Comparison of ENCODE assay signal across 9 cellular contexts in genomic region chr4:166501941-166502382, GRCh38.
DNase-seq lines count a peak whose midpoint lies in the region; ATAC-seq, FAIRE-seq and TF ChIP-seq lines count a peak whose summit lies in the region.
"Had no signal": no experiment of that assay in that cellular context is flagged by ENCODE, and none has a peak within 500 bp of the region (broad histone marks: within the 10 kb centered on the region; RNA-seq: fewer than 3 reads in every experiment).

No MANE protein-coding gene starts in this region.

- H3K27me3 ChIP-seq in CD8-positive, alpha-beta T cell (ENCODE audit: insufficient read depth, low read length): no peaks in the 10 kb centered on the region

- no peaks in the 10 kb centered on the region for H3K27me3 Mint-ChIP-seq in CD8-positive, alpha-beta T cell (ENCODE audit: low read depth)

- no peaks in the 10 kb centered on the region for H3K36me3 Mint-ChIP-seq in CD8-positive, alpha-beta T cell

- H3K4me3 ChIP-seq in CD8-positive, alpha-beta T cell (ENCODE audit: low read depth, low read length): no peak overlapping the region

- ATAC-seq in GM21529 (IDR thresholded peaks at IDR 0.05; ENCODE audit: unreplicated experiment): peak; percentile 81
- no peak for ATAC-seq in CD8-positive, alpha-beta T cell

- H3K27ac ChIP-seq in C4-2B: no peak overlapping the region
- no peak overlapping the region for H3K27ac ChIP-seq in CD8-positive, alpha-beta T cell (ENCODE audit: low read depth, low read length)

- no peak overlapping the region for H3K4me3 Mint-ChIP-seq in CD8-positive, alpha-beta T cell
- H3K4me3 Mint-ChIP-seq: natural killer cell had no signal

- H3K4me1 ChIP-seq in CD8-positive, alpha-beta T cell (ENCODE audit: insufficient read depth, low read length): no peaks in the 10 kb centered on the region

- POLR2A ChIA-PET in CD8-positive, alpha-beta T cell (lab: Charles Lee): no interaction called here

- intact Hi-C loops in CD8-positive, alpha-beta T cell (cut with DNase I, micrococcal nuclease): no loop called here

- peak; percentile 82 for TF ChIP-seq CTCF in C4-2B (conservative IDR thresholded peaks at IDR 0.05)
- no peak for TF ChIP-seq CTCF in CD8-positive, alpha-beta T cell (IDR thresholded peaks at IDR 0.05)

- H3K9me3 Mint-ChIP-seq in CD8-positive, alpha-beta T cell: peaks cover 13% of the 10 kb centered on the region

- DNase-seq in NAMALWA (ENCODE audit: low spot score) (peak; percentile 47), globus pallidus (ENCODE audit: low spot score) (peak; percentile 13), RCC 7860 (ENCODE audit: low spot score) (no peak)
- DNase-seq in activated CD4-positive, CD25-positive, alpha-beta regulatory T cell treated with anti-CD3 and anti-CD28 coated beads, Interleukin-2, amount 50 U/mL, for 72 hours: no peak
- no peak for DNase-seq in CD8-positive, alpha-beta T cell
- no peak for DNase-seq in activated CD4-positive, alpha-beta T cell treated with anti-CD3 and anti-CD28 coated beads, Interleukin-2, amount 50 U/mL, for 48 hours
- DNase-seq: natural killer cell had no signal

- H3K27ac Mint-ChIP-seq in CD8-positive, alpha-beta T cell: no peak overlapping the region
- H3K27ac Mint-ChIP-seq: natural killer cell had no signal

- no peaks in the 10 kb centered on the region for H3K4me1 Mint-ChIP-seq in CD8-positive, alpha-beta T cell (ENCODE audit: low read depth)
- H3K4me1 Mint-ChIP-seq: natural killer cell had no signal

- no peaks in the 10 kb centered on the region for H3K36me3 ChIP-seq in CD8-positive, alpha-beta T cell (ENCODE audit: insufficient read depth, low read length)

- CTCF ChIA-PET in CD8-positive, alpha-beta T cell (lab: Charles Lee): no interaction called here

- H3K9me3 ChIP-seq in CD8-positive, alpha-beta T cell (ENCODE audit: low read length): no peaks in the 10 kb centered on the region

- no peak for FAIRE-seq in RCC 7860 (lab: Jason Lieb, UNC)

Comparison
In these comparisons a context has a peak if more than half of its experiments do, and no peak if none do; other contexts are left out.
1. DNase-seq: peak in NAMALWA (single experiment) and globus pallidus (single experiment); none in activated CD4-positive, CD25-positive, alpha-beta regulatory T cell treated with anti-CD3 and anti-CD28 coated beads, Interleukin-2, amount 50 U/mL, for 72 hours (single experiment), CD8-positive, alpha-beta T cell (0 of 7), activated CD4-positive, alpha-beta T cell treated with anti-CD3 and anti-CD28 coated beads, Interleukin-2, amount 50 U/mL, for 48 hours (0 of 2) and RCC 7860 (single experiment).